Comparison of ENCODE assay signal across 14 cellular contexts in genomic region chr13:36530050-36530789, GRCh38.
A peak's percentile ranks its signal among the peaks of the same experiment; 100 is the strongest.
DNase-seq lines count a peak whose midpoint lies in the region; ATAC-seq and TF ChIP-seq lines count a peak whose summit lies in the region.
"Had no signal": no experiment of that assay in that cellular context is flagged by ENCODE, and none has a peak within 500 bp of the region (broad histone marks: within the 10 kb centered on the region; RNA-seq: fewer than 3 reads in every experiment).

No MANE protein-coding gene starts in this region.

- peak; percentile 73 for ATAC-seq in SK-N-SH treated with all-trans-retinoic acid at 6 μM for 48 hours
- ATAC-seq in activated CD8-positive, alpha-beta T cell treated with anti-CD3 and anti-CD28 coated beads for 36 hours = no peak

- BruUV-seq in A673 (replicated peaks; lab: Mats Ljungman, UMichigan) = no TSS peak

- DNase-seq in A673 (ENCODE audit: low spot score) = peak; percentile 67
- DNase-seq in epithelial cell of prostate (ENCODE audit: low read depth, low spot score) = peak; percentile 16
- no peak for DNase-seq in mesothelial cell of epicardium (ENCODE audit: low spot score in 2 of 2, unreplicated experiment in 2 of 2)
- no peak for DNase-seq in NCI-H524 treated with DMSO at 0.1 percent for 48 hours (lab: John Stamatoyannopoulos, UW)
- no peak for DNase-seq in mesenteric fat pad (ENCODE audit: low spot score)
- no peak for DNase-seq in activated CD8-positive, alpha-beta T cell treated with anti-CD3 and anti-CD28 coated beads for 36 hours
- DNase-seq in NCI-H128 (lab: John Stamatoyannopoulos, UW; ENCODE audit: unreplicated experiment) = no peak
- DNase-seq: activated T-cell treated with anti-CD3 and anti-CD28 coated beads, Interleukin-2, amount 50 U/mL, for 48 hours; Calu3; NCI-H2227 treated with DMSO at 0.1 percent for 48 hours; tibial artery had no signal

- intact Hi-C loops in A673 (cut with micrococcal nuclease; ENCODE audit: unreplicated experiment) = no loop called here
- intact Hi-C loops in activated CD8-positive, alpha-beta T cell treated with anti-CD3 and anti-CD28 coated beads for 36 hours (cut with micrococcal nuclease) = no loop called here

- peaks cover 61% of the 10 kb centered on the region for H3K4me1 ChIP-seq in A673 (ENCODE audit: insufficient read depth, low read length, poor library complexity, severe bottlenecking)
- H3K4me1 ChIP-seq: ascending aorta, tibial artery had no signal

- H3K4me3 ChIP-seq in A673 (ENCODE audit: low read depth, low read length, poor library complexity, severe bottlenecking) = no peak overlapping the region
- H3K4me3 ChIP-seq: ascending aorta, tibial artery had no signal

- peaks cover 35% of the 10 kb centered on the region for H3K4me1 Mint-ChIP-seq in mesothelial cell of epicardium
- H3K4me1 Mint-ChIP-seq in activated CD8-positive, alpha-beta T cell treated with anti-CD3 and anti-CD28 coated beads for 36 hours (ENCODE audit: low read depth) = no peaks in the 10 kb centered on the region

- H3K36me3 Mint-ChIP-seq in mesothelial cell of epicardium = no peaks in the 10 kb centered on the region
- H3K36me3 Mint-ChIP-seq in activated CD8-positive, alpha-beta T cell treated with anti-CD3 and anti-CD28 coated beads for 36 hours (ENCODE audit: low read depth) = no peaks in the 10 kb centered on the region

- POLR2A ChIA-PET in A673 (lab: Charles Lee; ENCODE audit: low non-redundant PET) = no interaction called here
- POLR2A ChIA-PET in activated CD8-positive, alpha-beta T cell treated with anti-CD3 and anti-CD28 coated beads for 36 hours (lab: Charles Lee) = no interaction called here

- peaks cover 4% of the 10 kb centered on the region for H3K9me3 ChIP-seq in A673 (ENCODE audit: low read depth, low read length, poor library complexity, severe bottlenecking)
- H3K9me3 ChIP-seq: ascending aorta, neutrophil, tibial artery had no signal

- TF ChIP-seq CTCF in A673 (conservative IDR thresholded peaks at IDR 0.05; ENCODE audit: low read depth, low read length) (no peak), mesothelial cell of epicardium (IDR thresholded peaks at IDR 0.05; ENCODE audit: unreplicated experiment) (no peak)
- no peak for TF ChIP-seq CTCF in activated CD8-positive, alpha-beta T cell treated with anti-CD3 and anti-CD28 coated beads for 36 hours (IDR thresholded peaks at IDR 0.05)

- no peak overlapping the region for H3K4me3 Mint-ChIP-seq in mesothelial cell of epicardium
- no peak overlapping the region for H3K4me3 Mint-ChIP-seq in activated CD8-positive, alpha-beta T cell treated with anti-CD3 and anti-CD28 coated beads for 36 hours

- CTCF ChIA-PET in A673 (lab: Charles Lee) = no interaction called here
- CTCF ChIA-PET in activated CD8-positive, alpha-beta T cell treated with anti-CD3 and anti-CD28 coated beads for 36 hours (lab: Charles Lee) = no interaction called here

- no peaks in the 10 kb centered on the region for H3K36me3 ChIP-seq in A673 (ENCODE audit: insufficient read depth, low read length, poor library complexity, severe bottlenecking)
- H3K36me3 ChIP-seq: ascending aorta, neutrophil, tibial artery had no signal

- H3K9me3 Mint-ChIP-seq in mesothelial cell of epicardium = peaks cover 9% of the 10 kb centered on the region
- H3K9me3 Mint-ChIP-seq in activated CD8-positive, alpha-beta T cell treated with anti-CD3 and anti-CD28 coated beads for 36 hours = no peaks in the 10 kb centered on the region

- no peaks in the 10 kb centered on the region for H3K27me3 ChIP-seq in A673 (replicated peaks; ENCODE audit: insufficient read depth, low read depth, low read length, poor library complexity)
- H3K27me3 ChIP-seq: ascending aorta, neutrophil, tibial artery had no signal

- H3K27ac Mint-ChIP-seq in mesothelial cell of epicardium = peak overlapping the region; percentile 54
- H3K27ac Mint-ChIP-seq in activated CD8-positive, alpha-beta T cell treated with anti-CD3 and anti-CD28 coated beads for 36 hours = no peak overlapping the region

- H3K27ac ChIP-seq in A673 (ENCODE audit: low read depth, low read length, poor library complexity, severe bottlenecking) (peak overlapping the region; percentile 44), epithelial cell of prostate (peak overlapping the region; percentile 10)
- H3K27ac ChIP-seq: ascending aorta, neutrophil, tibial artery had no signal

- peaks cover 2% of the 10 kb centered on the region for H3K27me3 Mint-ChIP-seq in mesothelial cell of epicardium (ENCODE audit: low read depth)
- no peaks in the 10 kb centered on the region for H3K27me3 Mint-ChIP-seq in activated CD8-positive, alpha-beta T cell treated with anti-CD3 and anti-CD28 coated beads for 36 hours

TF ChIP-seq in SK-N-SH treated with all-trans-retinoic acid at 6 μM for 48 hours, 23 proteins besides CTCF, POLR2A, EP300 and RAD21:
- no peak for TF ChIP-seq SNAI2 (CRISPR knock-in tag; IDR thresholded peaks at IDR 0.05)
- TF ChIP-seq, protein P1, sequence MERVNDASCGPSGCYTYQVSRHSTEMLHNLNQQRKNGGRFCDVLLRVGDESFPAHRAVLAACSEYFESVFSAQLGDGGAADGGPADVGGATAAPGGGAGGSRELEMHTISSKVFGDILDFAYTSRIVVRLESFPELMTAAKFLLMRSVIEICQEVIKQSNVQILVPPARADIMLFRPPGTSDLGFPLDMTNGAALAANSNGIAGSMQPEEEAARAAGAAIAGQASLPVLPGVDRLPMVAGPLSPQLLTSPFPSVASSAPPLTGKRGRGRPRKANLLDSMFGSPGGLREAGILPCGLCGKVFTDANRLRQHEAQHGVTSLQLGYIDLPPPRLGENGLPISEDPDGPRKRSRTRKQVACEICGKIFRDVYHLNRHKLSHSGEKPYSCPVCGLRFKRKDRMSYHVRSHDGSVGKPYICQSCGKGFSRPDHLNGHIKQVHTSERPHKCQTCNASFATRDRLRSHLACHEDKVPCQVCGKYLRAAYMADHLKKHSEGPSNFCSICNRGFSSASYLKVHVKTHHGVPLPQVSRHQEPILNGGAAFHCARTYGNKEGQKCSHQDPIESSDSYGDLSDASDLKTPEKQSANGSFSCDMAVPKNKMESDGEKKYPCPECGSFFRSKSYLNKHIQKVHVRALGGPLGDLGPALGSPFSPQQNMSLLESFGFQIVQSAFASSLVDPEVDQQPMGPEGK (CRISPR knock-in tag; IDR thresholded peaks at IDR 0.05; ENCODE audit: borderline replicate concordance) = no peak
- TF ChIP-seq ZFP3 (CRISPR knock-in tag; IDR thresholded peaks at IDR 0.05) = no peak
- no peak for TF ChIP-seq BACH2 (CRISPR knock-in tag; IDR thresholded peaks at IDR 0.05; ENCODE audit: borderline replicate concordance)
- TF ChIP-seq ZNF70 (CRISPR knock-in tag; IDR thresholded peaks at IDR 0.05) = no peak
- TF ChIP-seq TCF4 (CRISPR knock-in tag; IDR thresholded peaks at IDR 0.05; ENCODE audit: borderline replicate concordance) = no peak
- TF ChIP-seq RARB (CRISPR knock-in tag; IDR thresholded peaks at IDR 0.05) = no peak
- TF ChIP-seq TOX (CRISPR knock-in tag; IDR thresholded peaks at IDR 0.05; ENCODE audit: borderline replicate concordance) = no peak
- TF ChIP-seq ZFP30 (CRISPR knock-in tag; IDR thresholded peaks at IDR 0.05) = no peak
- no peak for TF ChIP-seq ZNF8 (CRISPR knock-in tag; IDR thresholded peaks at IDR 0.05)
- TF ChIP-seq, protein P2, sequence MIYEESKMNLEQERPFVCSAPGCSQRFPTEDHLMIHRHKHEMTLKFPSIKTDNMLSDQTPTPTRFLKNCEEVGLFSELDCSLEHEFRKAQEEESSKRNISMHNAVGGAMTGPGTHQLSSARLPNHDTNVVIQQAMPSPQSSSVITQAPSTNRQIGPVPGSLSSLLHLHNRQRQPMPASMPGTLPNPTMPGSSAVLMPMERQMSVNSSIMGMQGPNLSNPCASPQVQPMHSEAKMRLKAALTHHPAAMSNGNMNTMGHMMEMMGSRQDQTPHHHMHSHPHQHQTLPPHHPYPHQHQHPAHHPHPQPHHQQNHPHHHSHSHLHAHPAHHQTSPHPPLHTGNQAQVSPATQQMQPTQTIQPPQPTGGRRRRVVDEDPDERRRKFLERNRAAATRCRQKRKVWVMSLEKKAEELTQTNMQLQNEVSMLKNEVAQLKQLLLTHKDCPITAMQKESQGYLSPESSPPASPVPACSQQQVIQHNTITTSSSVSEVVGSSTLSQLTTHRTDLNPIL (CRISPR knock-in tag; IDR thresholded peaks at IDR 0.05; ENCODE audit: low read depth) = no peak
- no peak for TF ChIP-seq POU6F1 (CRISPR knock-in tag; IDR thresholded peaks at IDR 0.05; ENCODE audit: borderline replicate concordance, low read depth)
- no peak for TF ChIP-seq GLIS3 (CRISPR knock-in tag; IDR thresholded peaks at IDR 0.05)
- TF ChIP-seq, protein P3, sequence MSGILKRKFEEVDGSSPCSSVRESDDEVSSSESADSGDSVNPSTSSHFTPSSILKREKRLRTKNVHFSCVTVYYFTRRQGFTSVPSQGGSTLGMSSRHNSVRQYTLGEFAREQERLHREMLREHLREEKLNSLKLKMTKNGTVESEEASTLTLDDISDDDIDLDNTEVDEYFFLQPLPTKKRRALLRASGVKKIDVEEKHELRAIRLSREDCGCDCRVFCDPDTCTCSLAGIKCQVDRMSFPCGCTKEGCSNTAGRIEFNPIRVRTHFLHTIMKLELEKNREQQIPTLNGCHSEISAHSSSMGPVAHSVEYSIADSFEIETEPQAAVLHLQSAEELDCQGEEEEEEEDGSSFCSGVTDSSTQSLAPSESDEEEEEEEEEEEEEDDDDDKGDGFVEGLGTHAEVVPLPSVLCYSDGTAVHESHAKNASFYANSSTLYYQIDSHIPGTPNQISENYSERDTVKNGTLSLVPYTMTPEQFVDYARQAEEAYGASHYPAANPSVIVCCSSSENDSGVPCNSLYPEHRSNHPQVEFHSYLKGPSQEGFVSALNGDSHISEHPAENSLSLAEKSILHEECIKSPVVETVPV (CRISPR knock-in tag; IDR thresholded peaks at IDR 0.05) = no peak
- TF ChIP-seq ISL1 (CRISPR knock-in tag; IDR thresholded peaks at IDR 0.05) = no peak
- TF ChIP-seq PPARA (CRISPR knock-in tag; IDR thresholded peaks at IDR 0.05; ENCODE audit: borderline replicate concordance) = no peak
- no peak for TF ChIP-seq OSR1 (CRISPR knock-in tag; IDR thresholded peaks at IDR 0.05)
- no peak for TF ChIP-seq ESRRG (CRISPR knock-in tag; IDR thresholded peaks at IDR 0.05)

Comparison
In these comparisons a context has a peak if more than half of its experiments do, and no peak if none do; other contexts are left out.
1. DNase-seq: peak in A673 (single experiment) and epithelial cell of prostate (single experiment); none in mesothelial cell of epicardium (0 of 2), NCI-H524 treated with DMSO at 0.1 percent for 48 hours (single experiment), mesenteric fat pad (single experiment), activated CD8-positive, alpha-beta T cell treated with anti-CD3 and anti-CD28 coated beads for 36 hours (single experiment) and NCI-H128 (single experiment).